1 cellular context compared by ENCODE assay signal in the genomic region with DNA sequence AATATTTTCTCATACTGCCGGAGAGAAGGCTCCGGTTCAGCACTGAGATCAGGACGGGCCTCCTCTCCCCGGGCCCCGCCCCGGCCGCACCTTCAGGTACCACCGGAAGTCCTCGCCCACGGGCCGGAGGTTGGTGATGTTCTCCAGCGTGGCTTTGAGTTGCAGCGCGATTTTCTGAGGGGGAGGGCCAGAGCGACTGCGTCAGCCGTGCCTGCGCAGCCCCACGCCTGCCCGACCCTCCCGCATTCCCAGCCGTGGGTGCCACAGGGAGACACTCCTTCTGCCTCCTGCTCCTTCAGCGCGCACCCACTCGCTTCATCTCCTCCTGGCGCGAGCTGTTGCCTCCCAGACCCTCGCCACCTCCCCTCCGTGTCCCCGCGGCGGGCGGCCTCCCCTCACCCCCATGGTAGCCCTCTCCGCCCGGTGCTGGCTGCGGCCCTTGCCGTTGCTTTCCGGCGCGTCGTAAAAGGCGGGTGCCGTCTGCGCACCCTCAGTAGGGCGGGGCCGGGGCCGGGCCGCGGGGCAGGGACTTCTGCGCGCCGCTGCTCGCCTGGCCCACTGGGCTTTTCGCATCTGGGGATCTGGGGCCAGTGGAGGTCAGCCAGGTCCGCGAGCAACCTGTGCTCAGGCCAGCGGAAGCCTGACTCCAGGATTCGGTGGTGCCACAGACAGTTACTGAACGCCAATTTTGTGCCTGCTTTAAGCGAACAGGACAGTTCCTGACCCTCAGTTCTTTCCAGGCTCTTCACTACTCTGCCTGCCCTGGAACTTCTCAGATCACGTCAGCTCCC.
TF ChIP-seq lines count a peak whose summit lies in the region.

A gene (minus strand): TSS at position 464 of the 791 bp plus-strand sequence. CDS start 59 bp downstream, at position 405.

TF ChIP-seq in HepG2, 621 proteins besides CTCF, POLR2A, EP300 and RAD21 (continued from another document and continues in another):
- TF ChIP-seq, protein P1, sequence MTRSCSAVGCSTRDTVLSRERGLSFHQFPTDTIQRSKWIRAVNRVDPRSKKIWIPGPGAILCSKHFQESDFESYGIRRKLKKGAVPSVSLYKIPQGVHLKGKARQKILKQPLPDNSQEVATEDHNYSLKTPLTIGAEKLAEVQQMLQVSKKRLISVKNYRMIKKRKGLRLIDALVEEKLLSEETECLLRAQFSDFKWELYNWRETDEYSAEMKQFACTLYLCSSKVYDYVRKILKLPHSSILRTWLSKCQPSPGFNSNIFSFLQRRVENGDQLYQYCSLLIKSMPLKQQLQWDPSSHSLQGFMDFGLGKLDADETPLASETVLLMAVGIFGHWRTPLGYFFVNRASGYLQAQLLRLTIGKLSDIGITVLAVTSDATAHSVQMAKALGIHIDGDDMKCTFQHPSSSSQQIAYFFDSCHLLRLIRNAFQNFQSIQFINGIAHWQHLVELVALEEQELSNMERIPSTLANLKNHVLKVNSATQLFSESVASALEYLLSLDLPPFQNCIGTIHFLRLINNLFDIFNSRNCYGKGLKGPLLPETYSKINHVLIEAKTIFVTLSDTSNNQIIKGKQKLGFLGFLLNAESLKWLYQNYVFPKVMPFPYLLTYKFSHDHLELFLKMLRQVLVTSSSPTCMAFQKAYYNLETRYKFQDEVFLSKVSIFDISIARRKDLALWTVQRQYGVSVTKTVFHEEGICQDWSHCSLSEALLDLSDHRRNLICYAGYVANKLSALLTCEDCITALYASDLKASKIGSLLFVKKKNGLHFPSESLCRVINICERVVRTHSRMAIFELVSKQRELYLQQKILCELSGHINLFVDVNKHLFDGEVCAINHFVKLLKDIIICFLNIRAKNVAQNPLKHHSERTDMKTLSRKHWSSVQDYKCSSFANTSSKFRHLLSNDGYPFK (CRISPR knock-in tag; IDR thresholded peaks at IDR 0.05; ENCODE audit: borderline replicate concordance), result peak; percentile 92
- TF ChIP-seq, protein P2, sequence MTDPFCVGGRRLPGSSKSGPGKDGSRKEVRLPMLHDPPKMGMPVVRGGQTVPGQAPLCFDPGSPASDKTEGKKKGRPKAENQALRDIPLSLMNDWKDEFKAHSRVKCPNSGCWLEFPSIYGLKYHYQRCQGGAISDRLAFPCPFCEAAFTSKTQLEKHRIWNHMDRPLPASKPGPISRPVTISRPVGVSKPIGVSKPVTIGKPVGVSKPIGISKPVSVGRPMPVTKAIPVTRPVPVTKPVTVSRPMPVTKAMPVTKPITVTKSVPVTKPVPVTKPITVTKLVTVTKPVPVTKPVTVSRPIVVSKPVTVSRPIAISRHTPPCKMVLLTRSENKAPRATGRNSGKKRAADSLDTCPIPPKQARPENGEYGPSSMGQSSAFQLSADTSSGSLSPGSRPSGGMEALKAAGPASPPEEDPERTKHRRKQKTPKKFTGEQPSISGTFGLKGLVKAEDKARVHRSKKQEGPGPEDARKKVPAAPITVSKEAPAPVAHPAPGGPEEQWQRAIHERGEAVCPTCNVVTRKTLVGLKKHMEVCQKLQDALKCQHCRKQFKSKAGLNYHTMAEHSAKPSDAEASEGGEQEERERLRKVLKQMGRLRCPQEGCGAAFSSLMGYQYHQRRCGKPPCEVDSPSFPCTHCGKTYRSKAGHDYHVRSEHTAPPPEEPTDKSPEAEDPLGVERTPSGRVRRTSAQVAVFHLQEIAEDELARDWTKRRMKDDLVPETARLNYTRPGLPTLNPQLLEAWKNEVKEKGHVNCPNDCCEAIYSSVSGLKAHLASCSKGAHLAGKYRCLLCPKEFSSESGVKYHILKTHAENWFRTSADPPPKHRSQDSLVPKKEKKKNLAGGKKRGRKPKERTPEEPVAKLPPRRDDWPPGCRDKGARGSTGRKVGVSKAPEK (CRISPR knock-in tag; IDR thresholded peaks at IDR 0.05; ENCODE audit: borderline replicate concordance), result 0 out of 2 replicates have a peak, but pooled peaks have one; percentile 65
- TF ChIP-seq ZSCAN20 (CRISPR knock-in tag; IDR thresholded peaks at IDR 0.05; ENCODE audit: borderline replicate concordance), result no peak
- 0 out of 2 replicates have a peak, but pooled peaks have one; percentile 73 for TF ChIP-seq ZNF274 (CRISPR knock-in tag; IDR thresholded peaks at IDR 0.05)
- no peak; the same call in 1 of the 2 replicates for TF ChIP-seq DPF2 (CRISPR knock-in tag; IDR thresholded peaks at IDR 0.05; ENCODE audit: borderline replicate concordance, low read depth)
- TF ChIP-seq PHF21A (CRISPR knock-in tag; IDR thresholded peaks at IDR 0.05), result peak; percentile 82
- peak; percentile 70 for TF ChIP-seq ZNF563 (CRISPR knock-in tag; IDR thresholded peaks at IDR 0.05)
- TF ChIP-seq, protein P3, sequence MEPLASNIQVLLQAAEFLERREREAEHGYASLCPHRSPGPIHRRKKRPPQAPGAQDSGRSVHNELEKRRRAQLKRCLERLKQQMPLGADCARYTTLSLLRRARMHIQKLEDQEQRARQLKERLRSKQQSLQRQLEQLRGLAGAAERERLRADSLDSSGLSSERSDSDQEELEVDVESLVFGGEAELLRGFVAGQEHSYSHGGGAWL (CRISPR knock-in tag; IDR thresholded peaks at IDR 0.05), result peak; percentile 95
- TF ChIP-seq ZBTB20 (CRISPR knock-in tag; IDR thresholded peaks at IDR 0.05; ENCODE audit: borderline replicate concordance, low read depth), result peak; percentile 58; the same call in 1 of the 2 replicates
- TF ChIP-seq, protein P4, sequence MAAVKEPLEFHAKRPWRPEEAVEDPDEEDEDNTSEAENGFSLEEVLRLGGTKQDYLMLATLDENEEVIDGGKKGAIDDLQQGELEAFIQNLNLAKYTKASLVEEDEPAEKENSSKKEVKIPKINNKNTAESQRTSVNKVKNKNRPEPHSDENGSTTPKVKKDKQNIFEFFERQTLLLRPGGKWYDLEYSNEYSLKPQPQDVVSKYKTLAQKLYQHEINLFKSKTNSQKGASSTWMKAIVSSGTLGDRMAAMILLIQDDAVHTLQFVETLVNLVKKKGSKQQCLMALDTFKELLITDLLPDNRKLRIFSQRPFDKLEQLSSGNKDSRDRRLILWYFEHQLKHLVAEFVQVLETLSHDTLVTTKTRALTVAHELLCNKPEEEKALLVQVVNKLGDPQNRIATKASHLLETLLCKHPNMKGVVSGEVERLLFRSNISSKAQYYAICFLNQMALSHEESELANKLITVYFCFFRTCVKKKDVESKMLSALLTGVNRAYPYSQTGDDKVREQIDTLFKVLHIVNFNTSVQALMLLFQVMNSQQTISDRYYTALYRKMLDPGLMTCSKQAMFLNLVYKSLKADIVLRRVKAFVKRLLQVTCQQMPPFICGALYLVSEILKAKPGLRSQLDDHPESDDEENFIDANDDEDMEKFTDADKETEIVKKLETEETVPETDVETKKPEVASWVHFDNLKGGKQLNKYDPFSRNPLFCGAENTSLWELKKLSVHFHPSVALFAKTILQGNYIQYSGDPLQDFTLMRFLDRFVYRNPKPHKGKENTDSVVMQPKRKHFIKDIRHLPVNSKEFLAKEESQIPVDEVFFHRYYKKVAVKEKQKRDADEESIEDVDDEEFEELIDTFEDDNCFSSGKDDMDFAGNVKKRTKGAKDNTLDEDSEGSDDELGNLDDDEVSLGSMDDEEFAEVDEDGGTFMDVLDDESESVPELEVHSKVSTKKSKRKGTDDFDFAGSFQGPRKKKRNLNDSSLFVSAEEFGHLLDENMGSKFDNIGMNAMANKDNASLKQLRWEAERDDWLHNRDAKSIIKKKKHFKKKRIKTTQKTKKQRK (IDR thresholded peaks at IDR 0.05; ENCODE audit: low read length), result no peak
- TF ChIP-seq, protein P5, sequence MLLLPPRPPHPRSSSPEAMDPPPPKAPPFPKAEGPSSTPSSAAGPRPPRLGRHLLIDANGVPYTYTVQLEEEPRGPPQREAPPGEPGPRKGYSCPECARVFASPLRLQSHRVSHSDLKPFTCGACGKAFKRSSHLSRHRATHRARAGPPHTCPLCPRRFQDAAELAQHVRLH (CRISPR knock-in tag; IDR thresholded peaks at IDR 0.05; ENCODE audit: borderline replicate concordance, low read depth), result peak; percentile 60; the same call in 1 of the 2 replicates
- TF ChIP-seq ZNF3 (CRISPR knock-in tag; IDR thresholded peaks at IDR 0.05), result no peak
- TF ChIP-seq JDP2 (CRISPR knock-in tag; IDR thresholded peaks at IDR 0.05; ENCODE audit: borderline replicate concordance), result peak; percentile 33; the same call in 1 of the 2 replicates
- no peak for TF ChIP-seq KLF15 (CRISPR knock-in tag; IDR thresholded peaks at IDR 0.05; ENCODE audit: borderline replicate concordance)
- TF ChIP-seq ZIK1 (CRISPR knock-in tag; IDR thresholded peaks at IDR 0.05; ENCODE audit: borderline replicate concordance, low read depth), result peak; percentile 90; the same call in 1 of the 2 replicates
- TF ChIP-seq, protein P6, sequence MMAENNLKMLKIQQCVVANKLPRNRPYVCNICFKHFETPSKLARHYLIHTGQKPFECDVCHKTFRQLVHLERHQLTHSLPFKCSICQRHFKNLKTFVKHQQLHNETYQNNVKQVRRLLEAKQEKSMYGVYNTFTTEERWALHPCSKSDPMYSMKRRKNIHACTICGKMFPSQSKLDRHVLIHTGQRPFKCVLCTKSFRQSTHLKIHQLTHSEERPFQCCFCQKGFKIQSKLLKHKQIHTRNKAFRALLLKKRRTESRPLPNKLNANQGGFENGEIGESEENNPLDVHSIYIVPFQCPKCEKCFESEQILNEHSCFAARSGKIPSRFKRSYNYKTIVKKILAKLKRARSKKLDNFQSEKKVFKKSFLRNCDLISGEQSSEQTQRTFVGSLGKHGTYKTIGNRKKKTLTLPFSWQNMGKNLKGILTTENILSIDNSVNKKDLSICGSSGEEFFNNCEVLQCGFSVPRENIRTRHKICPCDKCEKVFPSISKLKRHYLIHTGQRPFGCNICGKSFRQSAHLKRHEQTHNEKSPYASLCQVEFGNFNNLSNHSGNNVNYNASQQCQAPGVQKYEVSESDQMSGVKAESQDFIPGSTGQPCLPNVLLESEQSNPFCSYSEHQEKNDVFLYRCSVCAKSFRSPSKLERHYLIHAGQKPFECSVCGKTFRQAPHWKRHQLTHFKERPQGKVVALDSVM (CRISPR knock-in tag; IDR thresholded peaks at IDR 0.05), result no peak; the same call in 1 of the 2 replicates
- TF ChIP-seq ZBTB8A (CRISPR knock-in tag; IDR thresholded peaks at IDR 0.05; ENCODE audit: borderline replicate concordance, low read depth), result no peak
- TF ChIP-seq DR1 (CRISPR knock-in tag; IDR thresholded peaks at IDR 0.05), result peak; percentile 87
- TF ChIP-seq ZNF775 (CRISPR knock-in tag; IDR thresholded peaks at IDR 0.05; ENCODE audit: borderline replicate concordance), result no peak
- TF ChIP-seq JUNB (CRISPR knock-in tag; IDR thresholded peaks at IDR 0.05; ENCODE audit: borderline replicate concordance), result no peak
- no peak for TF ChIP-seq STAT5B (CRISPR knock-in tag; IDR thresholded peaks at IDR 0.05)
- TF ChIP-seq, protein P7, sequence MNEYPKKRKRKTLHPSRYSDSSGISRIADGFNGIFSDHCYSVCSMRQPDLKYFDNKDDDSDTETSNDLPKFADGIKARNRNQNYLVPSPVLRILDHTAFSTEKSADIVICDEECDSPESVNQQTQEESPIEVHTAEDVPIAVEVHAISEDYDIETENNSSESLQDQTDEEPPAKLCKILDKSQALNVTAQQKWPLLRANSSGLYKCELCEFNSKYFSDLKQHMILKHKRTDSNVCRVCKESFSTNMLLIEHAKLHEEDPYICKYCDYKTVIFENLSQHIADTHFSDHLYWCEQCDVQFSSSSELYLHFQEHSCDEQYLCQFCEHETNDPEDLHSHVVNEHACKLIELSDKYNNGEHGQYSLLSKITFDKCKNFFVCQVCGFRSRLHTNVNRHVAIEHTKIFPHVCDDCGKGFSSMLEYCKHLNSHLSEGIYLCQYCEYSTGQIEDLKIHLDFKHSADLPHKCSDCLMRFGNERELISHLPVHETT (CRISPR knock-in tag; conservative IDR thresholded peaks at IDR 0.05), result no peak; the same call in 1 of the 2 replicates
- no peak for TF ChIP-seq ARNT (IDR thresholded peaks at IDR 0.05)
- TF ChIP-seq, protein P8, sequence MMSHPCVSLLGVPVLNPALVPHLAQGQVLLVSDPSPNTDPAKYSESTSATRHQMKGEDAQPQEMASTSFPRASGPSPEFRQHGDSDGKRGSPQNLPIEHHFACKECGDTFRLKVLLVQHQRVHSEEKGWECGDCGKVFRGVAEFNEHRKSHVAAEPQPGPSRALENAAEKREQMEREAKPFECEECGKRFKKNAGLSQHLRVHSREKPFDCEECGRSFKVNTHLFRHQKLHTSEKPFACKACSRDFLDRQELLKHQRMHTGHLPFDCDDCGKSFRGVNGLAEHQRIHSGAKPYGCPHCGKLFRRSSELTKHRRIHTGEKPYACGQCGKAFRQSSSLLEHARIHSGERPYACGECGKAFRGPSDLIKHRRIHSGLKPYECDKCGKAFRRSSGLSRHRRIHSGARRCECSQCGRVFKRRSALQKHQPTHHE (CRISPR knock-in tag; IDR thresholded peaks at IDR 0.05; ENCODE audit: borderline replicate concordance), result peak; percentile 48; the same call in 1 of the 2 replicates
- peak; percentile 94 for TF ChIP-seq ZNF670 (CRISPR knock-in tag; IDR thresholded peaks at IDR 0.05; ENCODE audit: borderline replicate concordance)
- TF ChIP-seq, protein P9, sequence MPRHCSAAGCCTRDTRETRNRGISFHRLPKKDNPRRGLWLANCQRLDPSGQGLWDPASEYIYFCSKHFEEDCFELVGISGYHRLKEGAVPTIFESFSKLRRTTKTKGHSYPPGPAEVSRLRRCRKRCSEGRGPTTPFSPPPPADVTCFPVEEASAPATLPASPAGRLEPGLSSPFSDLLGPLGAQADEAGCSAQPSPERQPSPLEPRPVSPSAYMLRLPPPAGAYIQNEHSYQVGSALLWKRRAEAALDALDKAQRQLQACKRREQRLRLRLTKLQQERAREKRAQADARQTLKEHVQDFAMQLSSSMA (CRISPR knock-in tag; IDR thresholded peaks at IDR 0.05), result no peak
- peak; percentile 67 for TF ChIP-seq MIXL1 (CRISPR knock-in tag; IDR thresholded peaks at IDR 0.05)
- TF ChIP-seq, protein P10, sequence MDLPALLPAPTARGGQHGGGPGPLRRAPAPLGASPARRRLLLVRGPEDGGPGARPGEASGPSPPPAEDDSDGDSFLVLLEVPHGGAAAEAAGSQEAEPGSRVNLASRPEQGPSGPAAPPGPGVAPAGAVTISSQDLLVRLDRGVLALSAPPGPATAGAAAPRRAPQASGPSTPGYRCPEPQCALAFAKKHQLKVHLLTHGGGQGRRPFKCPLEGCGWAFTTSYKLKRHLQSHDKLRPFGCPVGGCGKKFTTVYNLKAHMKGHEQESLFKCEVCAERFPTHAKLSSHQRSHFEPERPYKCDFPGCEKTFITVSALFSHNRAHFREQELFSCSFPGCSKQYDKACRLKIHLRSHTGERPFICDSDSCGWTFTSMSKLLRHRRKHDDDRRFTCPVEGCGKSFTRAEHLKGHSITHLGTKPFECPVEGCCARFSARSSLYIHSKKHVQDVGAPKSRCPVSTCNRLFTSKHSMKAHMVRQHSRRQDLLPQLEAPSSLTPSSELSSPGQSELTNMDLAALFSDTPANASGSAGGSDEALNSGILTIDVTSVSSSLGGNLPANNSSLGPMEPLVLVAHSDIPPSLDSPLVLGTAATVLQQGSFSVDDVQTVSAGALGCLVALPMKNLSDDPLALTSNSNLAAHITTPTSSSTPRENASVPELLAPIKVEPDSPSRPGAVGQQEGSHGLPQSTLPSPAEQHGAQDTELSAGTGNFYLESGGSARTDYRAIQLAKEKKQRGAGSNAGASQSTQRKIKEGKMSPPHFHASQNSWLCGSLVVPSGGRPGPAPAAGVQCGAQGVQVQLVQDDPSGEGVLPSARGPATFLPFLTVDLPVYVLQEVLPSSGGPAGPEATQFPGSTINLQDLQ (CRISPR knock-in tag; IDR thresholded peaks at IDR 0.05), result no peak
- TF ChIP-seq ZNF484 (CRISPR knock-in tag; IDR thresholded peaks at IDR 0.05; ENCODE audit: borderline replicate concordance, low read depth), result peak; percentile 86; the same call in 1 of the 2 replicates
- TF ChIP-seq, protein P11, sequence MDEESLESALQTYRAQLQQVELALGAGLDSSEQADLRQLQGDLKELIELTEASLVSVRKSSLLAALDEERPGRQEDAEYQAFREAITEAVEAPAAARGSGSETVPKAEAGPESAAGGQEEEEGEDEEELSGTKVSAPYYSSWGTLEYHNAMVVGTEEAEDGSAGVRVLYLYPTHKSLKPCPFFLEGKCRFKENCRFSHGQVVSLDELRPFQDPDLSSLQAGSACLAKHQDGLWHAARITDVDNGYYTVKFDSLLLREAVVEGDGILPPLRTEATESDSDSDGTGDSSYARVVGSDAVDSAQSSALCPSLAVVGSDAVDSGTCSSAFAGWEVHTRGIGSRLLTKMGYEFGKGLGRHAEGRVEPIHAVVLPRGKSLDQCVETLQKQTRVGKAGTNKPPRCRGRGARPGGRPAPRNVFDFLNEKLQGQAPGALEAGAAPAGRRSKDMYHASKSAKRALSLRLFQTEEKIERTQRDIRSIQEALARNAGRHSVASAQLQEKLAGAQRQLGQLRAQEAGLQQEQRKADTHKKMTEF (CRISPR knock-in tag; IDR thresholded peaks at IDR 0.05), result peak; percentile 97
